8 cellular contexts compared by ENCODE assay signal in the genomic region with DNA sequence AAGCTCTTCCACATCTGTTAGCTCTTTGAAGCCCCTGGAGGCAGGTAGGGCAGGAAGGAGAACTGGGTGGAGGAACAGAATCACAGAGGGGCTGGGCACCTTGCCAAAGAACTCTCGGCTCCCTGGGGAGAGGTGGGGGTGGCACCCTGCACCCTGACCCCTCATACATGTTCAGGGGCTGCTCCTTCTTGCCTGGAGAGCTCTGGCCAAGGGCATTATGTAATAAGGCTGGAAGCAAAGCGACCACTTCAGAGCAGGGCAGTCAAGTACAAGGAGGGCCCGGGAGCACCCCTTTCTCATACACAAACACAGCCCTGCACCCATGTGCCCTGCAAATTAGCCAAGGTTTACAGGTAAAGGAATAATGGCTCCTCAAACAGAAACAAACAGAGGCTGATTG.
"Had no signal": no experiment of that assay in that cellular context is flagged by ENCODE, and none has a peak within 500 bp of the region (broad histone marks: within the 10 kb centered on the region; RNA-seq: fewer than 3 reads in every experiment).

No MANE protein-coding gene starts in this region.

- H3K9ac ChIP-seq: GM23248, KMS-11 had no signal

- H2AFZ ChIP-seq: GM23248 had no signal

- H3K27ac ChIP-seq: GM23248, HL-60, KMS-11 had no signal

- H3K4me2 ChIP-seq: KMS-11 had no signal

- DNase-seq: GM23248, H9, HCEC 1CT, HFFc6, KBM-7 had no signal

- ATAC-seq: HepG2 had no signal

- H3K4me3 ChIP-seq: GM23248 had no signal
